In genomic region chr2:235577404-235578330, GRCh38 we compare ENCODE assay signal across 1 cellular context.
TF ChIP-seq lines count a peak whose summit lies in the region.

No MANE protein-coding gene starts in this region.

TF ChIP-seq in HepG2, 621 proteins besides CTCF, POLR2A, EP300 and RAD21 (continued from another document and continues in another):
- TF ChIP-seq ZNF414 (CRISPR knock-in tag; IDR thresholded peaks at IDR 0.05) (no peak), TRIM24 (CRISPR knock-in tag; IDR thresholded peaks at IDR 0.05) (no peak), SRSF9 (IDR thresholded peaks at IDR 0.05; ENCODE audit: borderline replicate concordance, insufficient read depth, low read depth, low read length, poor library complexity, severe bottlenecking) (no peak), CREB1 (IDR thresholded peaks at IDR 0.05) (peak; percentile 69), CREB1 (CRISPR knock-in tag; IDR thresholded peaks at IDR 0.05) (0 out of 2 replicates have a peak, but pooled peaks have one; percentile 39), TMF1 (CRISPR knock-in tag; IDR thresholded peaks at IDR 0.05; ENCODE audit: low read depth) (no peak), KAT2B (IDR thresholded peaks at IDR 0.05; ENCODE audit: borderline replicate concordance, low read depth, low read length) (no peak), ARNT (IDR thresholded peaks at IDR 0.05) (no peak), ZNF275 (CRISPR knock-in tag; IDR thresholded peaks at IDR 0.05; ENCODE audit: borderline replicate concordance) (no peak), TAF1 (CRISPR knock-in tag; IDR thresholded peaks at IDR 0.05) (no peak), CEBPG (CRISPR knock-in tag; IDR thresholded peaks at IDR 0.05) (peak; percentile 67), AHR (CRISPR knock-in tag; IDR thresholded peaks at IDR 0.05) (no peak), BRCA1 (CRISPR knock-in tag; IDR thresholded peaks at IDR 0.05) (no peak), ZBTB25 (CRISPR knock-in tag; IDR thresholded peaks at IDR 0.05) (0 out of 2 replicates have a peak, but pooled peaks have one; percentile 16), XRCC5 (optimal IDR thresholded peaks at IDR 0.05; ENCODE audit: low read length) (peak; percentile 94), FOXP1 (IDR thresholded peaks at IDR 0.05) (peak; percentile 38; the same call in 1 of the 2 replicates), FOXP1 (CRISPR knock-in tag; IDR thresholded peaks at IDR 0.05) (peak; percentile 86), AHDC1 (CRISPR knock-in tag; IDR thresholded peaks at IDR 0.05; ENCODE audit: borderline replicate concordance) (no peak; the same call in 1 of the 2 replicates), FOXA1 (IDR thresholded peaks at IDR 0.05) (no peak), FOXA1 (CRISPR knock-in tag; IDR thresholded peaks at IDR 0.05) (no peak), U2AF2 (IDR thresholded peaks at IDR 0.05; ENCODE audit: low read depth, low read length) (no peak), SOX13 (IDR thresholded peaks at IDR 0.05) (no peak), SOX13 (CRISPR knock-in tag; conservative IDR thresholded peaks at IDR 0.05 in 1 of 2, IDR thresholded peaks at IDR 0.05 in 1 of 2) (peak in 1 of 2 experiments; percentile 72; a peak in 2 of 4 replicates), ZSCAN5A (CRISPR knock-in tag; IDR thresholded peaks at IDR 0.05; ENCODE audit: borderline replicate concordance) (no peak), ZBTB8A (CRISPR knock-in tag; IDR thresholded peaks at IDR 0.05; ENCODE audit: borderline replicate concordance, low read depth) (no peak), KAT8 (CRISPR knock-in tag; IDR thresholded peaks at IDR 0.05) (0 out of 2 replicates have a peak, but pooled peaks have one; percentile 21), SKI (IDR thresholded peaks at IDR 0.05; ENCODE audit: partially characterized antibody) (no peak), ZNF703 (CRISPR knock-in tag; IDR thresholded peaks at IDR 0.05; ENCODE audit: borderline replicate concordance) (no peak), ZNF547 (CRISPR knock-in tag; IDR thresholded peaks at IDR 0.05) (0 out of 2 replicates have a peak, but pooled peaks have one; percentile 37), SNRNP70 (IDR thresholded peaks at IDR 0.05; ENCODE audit: low read depth, low read length) (no peak), KLF12 (CRISPR knock-in tag; IDR thresholded peaks at IDR 0.05; ENCODE audit: borderline replicate concordance) (no peak), ZNF713 (CRISPR knock-in tag; IDR thresholded peaks at IDR 0.05) (peak; percentile 72; the same call in 1 of the 2 replicates), HNRNPLL (IDR thresholded peaks at IDR 0.05; ENCODE audit: low read depth, low read length, poor library complexity, severe bottlenecking) (peak; percentile 97), HNRNPUL1 (IDR thresholded peaks at IDR 0.05; ENCODE audit: low read depth, low read length) (no peak), RFX3 (CRISPR knock-in tag; IDR thresholded peaks at IDR 0.05) (no peak), SNAPC4 (CRISPR knock-in tag; IDR thresholded peaks at IDR 0.05) (no peak), XBP1 (CRISPR knock-in tag; IDR thresholded peaks at IDR 0.05) (no peak), ZFP82 (CRISPR knock-in tag; IDR thresholded peaks at IDR 0.05; ENCODE audit: borderline replicate concordance) (no peak), DPF2 (CRISPR knock-in tag; IDR thresholded peaks at IDR 0.05; ENCODE audit: borderline replicate concordance, low read depth) (peak; percentile 68; the same call in 1 of the 2 replicates), ZNF530 (CRISPR knock-in tag; IDR thresholded peaks at IDR 0.05; ENCODE audit: low read depth) (no peak), GTF2F1 (IDR thresholded peaks at IDR 0.05; ENCODE audit: low read length) (no peak), BCL3 (CRISPR knock-in tag; IDR thresholded peaks at IDR 0.05) (peak; percentile 23; the same call in 1 of the 2 replicates), TGIF2 (CRISPR knock-in tag; IDR thresholded peaks at IDR 0.05) (no peak), ARHGAP35 (CRISPR knock-in tag; IDR thresholded peaks at IDR 0.05; ENCODE audit: borderline replicate concordance) (peak; percentile 19; the same call in 1 of the 2 replicates), ZFP37 (CRISPR knock-in tag; IDR thresholded peaks at IDR 0.05; ENCODE audit: borderline replicate concordance) (no peak)
